9 cellular contexts compared by ENCODE assay signal in genomic region chr3:32719931-32720330, GRCh38.
"Had no signal": no experiment of that assay in that cellular context is flagged by ENCODE, and none has a peak within 500 bp of the region (broad histone marks: within the 10 kb centered on the region; RNA-seq: fewer than 3 reads in every experiment).

No MANE protein-coding gene starts in this region.

- H3K4me1 Mint-ChIP-seq: GM23338, H9 had no signal

- FAIRE-seq: H1, H54 had no signal

- H3K9ac ChIP-seq: GM23248 had no signal

- H3K9me3 ChIP-seq: HAP-1 had no signal

- H3K4me3 Mint-ChIP-seq: GM23338, H9, HFFc6 had no signal

- H2AFZ ChIP-seq: GM23248, GM23338 had no signal

- H3K27ac ChIP-seq: GM23248 had no signal

- H3K9me3 Mint-ChIP-seq: GM23338, H9, HFFc6 had no signal

- H3K27ac Mint-ChIP-seq: GM23338, HFFc6 had no signal

- DNase-seq: GM23248, GOT3, H9, HCEC 1CT, HFFc6 had no signal

- H3K4me3 ChIP-seq: GM23248, GM23338, HAP-1 had no signal

- H3K4me1 ChIP-seq: HAP-1 had no signal

- H3K4me2 ChIP-seq: GM23338 had no signal
